In the genomic region with DNA sequence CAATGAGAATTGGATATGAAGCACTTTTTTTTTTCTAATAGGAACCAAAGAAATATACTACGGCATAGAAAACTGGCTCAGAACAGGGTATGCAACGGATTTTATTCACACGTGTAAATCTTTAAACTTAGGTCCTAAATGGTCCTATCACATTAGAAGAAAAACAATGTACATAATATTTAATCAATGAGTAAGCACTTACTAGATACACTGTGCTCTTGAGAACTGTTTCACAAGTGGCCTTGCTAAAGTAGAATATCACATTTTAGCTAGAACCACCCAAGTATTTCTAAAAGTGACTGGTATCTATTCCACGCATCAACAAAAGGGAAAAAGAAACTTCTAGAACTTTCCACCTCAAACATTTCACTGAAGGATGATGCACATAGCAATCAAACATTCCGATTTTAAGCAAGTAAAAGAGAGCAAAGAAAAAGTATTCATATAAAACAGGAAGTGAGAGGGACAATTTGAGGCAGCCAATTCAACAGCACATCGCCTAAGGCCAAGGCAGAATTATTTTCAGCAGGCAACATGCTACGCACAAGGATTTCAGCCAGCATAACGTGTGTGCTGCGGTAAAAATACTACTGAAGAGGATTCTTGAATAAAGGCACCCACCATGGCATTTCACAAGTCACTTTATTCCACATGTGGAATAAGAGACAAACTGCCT, we compare ENCODE assay signal across 1 cellular context.
TF ChIP-seq lines count a peak whose summit lies in the region.

No MANE protein-coding gene starts in this region.

TF ChIP-seq in A549, 52 proteins besides CTCF, POLR2A, EP300 and RAD21:
- TF ChIP-seq MAFK (IDR thresholded peaks at IDR 0.05; ENCODE audit: partially characterized antibody) (peak; percentile 21), JUN (IDR thresholded peaks at IDR 0.05) (no peak)
